In the genomic region with DNA sequence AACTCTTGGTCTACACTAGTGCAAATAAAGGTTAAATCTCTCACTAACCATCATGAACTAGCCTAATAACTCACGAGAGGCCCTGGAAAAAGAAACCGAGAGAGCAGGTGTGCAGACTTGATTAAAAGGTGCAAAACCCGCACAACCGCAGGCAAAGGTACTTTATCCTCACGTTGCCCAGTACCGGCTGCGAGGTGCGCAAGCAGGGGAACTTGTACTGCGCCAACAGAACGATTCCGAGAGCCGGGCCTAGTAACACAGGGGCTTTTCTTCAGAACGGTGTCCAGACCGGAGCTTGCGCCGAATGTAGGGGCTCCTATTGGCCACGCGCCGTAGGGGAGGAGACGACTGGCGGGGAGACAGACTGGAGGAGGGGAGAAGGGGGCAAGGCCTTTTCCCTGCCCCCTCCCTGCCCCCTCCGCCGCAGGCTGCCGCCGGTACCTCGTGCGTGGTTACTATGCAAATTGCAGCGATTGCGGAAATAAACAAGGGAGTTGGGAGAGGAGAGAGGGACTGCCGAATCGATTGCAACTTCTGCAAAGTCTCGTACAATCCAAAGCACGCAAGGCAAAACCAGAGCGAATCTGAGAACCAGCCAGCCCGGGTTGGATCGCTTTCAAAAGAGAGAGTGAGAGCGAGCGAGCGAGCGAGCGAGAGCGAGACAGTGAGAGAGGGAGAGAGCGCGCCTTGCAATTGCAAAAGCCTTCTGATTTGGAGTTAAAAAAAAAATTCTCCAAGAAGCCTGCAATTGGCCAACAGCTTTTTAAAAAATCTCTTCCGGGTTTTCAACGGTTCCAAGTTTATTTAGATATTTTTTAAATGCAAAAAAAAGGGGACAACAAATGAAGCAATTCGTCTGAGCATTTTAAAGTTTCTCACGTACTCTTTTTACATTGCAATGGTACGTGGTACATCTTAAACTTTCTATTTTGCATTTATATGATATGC, we compare ENCODE assay signal across 7 cellular contexts. TPM values are rescaled to one million over a fixed set of nuclear protein-coding genes. Genes with fewer than 3 reads are reported as not detected.
DNase-seq lines count a peak whose midpoint lies in the region; ATAC-seq and TF ChIP-seq lines count a peak whose summit lies in the region.

No MANE protein-coding gene starts in this region.

- H3K4me3 ChIP-seq in cardiac fibroblast (replicated peaks in 1 of 2; ENCODE audit: low read depth in 2 of 2, low read length in 2 of 2): peak overlapping the region; percentile 53 to 62

- H3K36me3 Mint-ChIP-seq in WTC11: no peaks in the 10 kb centered on the region

- H3K4me1 Mint-ChIP-seq in WTC11: peaks cover 44% of the 10 kb centered on the region

- POLR2A ChIA-PET in WTC11 (lab: Charles Lee): interaction anchor here (0.7 to 1.5 kb wide), 4 partner anchors 24 to 1465 kb away, joined by 4 to 9 read pairs (median 4); no protein-coding TSS in a partner anchor

- ATAC-seq in GM18870 (IDR thresholded peaks at IDR 0.05; ENCODE audit: unreplicated experiment): peak; percentile 65
- ATAC-seq in HG03108 (IDR thresholded peaks at IDR 0.05; ENCODE audit: unreplicated experiment): peak; percentile 75
- ATAC-seq in WTC11: peak; percentile 91

- no peak for TF ChIP-seq CTCF in WTC11 (IDR thresholded peaks at IDR 0.05)
- TF ChIP-seq CTCF in cardiac fibroblast (IDR thresholded peaks at IDR 0.05; ENCODE audit: low read depth, low read length): no peak

- H3K4me3 Mint-ChIP-seq in WTC11: peak overlapping the region; percentile 87

- peak overlapping the region; percentile 94 for H3K27ac Mint-ChIP-seq in WTC11

- DNase-seq in NCI-H2171 (lab: John Stamatoyannopoulos, UW) (peak; percentile 89), WTC11 (ENCODE audit: low spot score) (peak; percentile 95), cardiac fibroblast (ENCODE audit: low read depth in 2 of 2) (peak; percentile 93 to 94), islet precursor cell (peak; percentile 98)
- peak; percentile 45 to 52 for DNase-seq in stimulated activated CD4-positive, alpha-beta T cell treated with anti-CD3 and anti-CD28 coated beads, Interleukin-12 subunit alpha, Interleukin-12 subunit beta, amount 100 ng/mL, for 24 hours (ENCODE audit: low read depth in 2 of 2)

- H3K9me3 Mint-ChIP-seq in WTC11: no peaks in the 10 kb centered on the region

- CTCF ChIA-PET in WTC11 (lab: Charles Lee): interaction anchor here (0.6 to 4.4 kb wide), 9 partner anchors 10 to 260 kb away, joined by 3 to 66 read pairs (median 6); no protein-coding TSS in a partner anchor

- H3K27me3 Mint-ChIP-seq in WTC11 (ENCODE audit: low read depth): peaks cover 62% of the 10 kb centered on the region

TF ChIP-seq in WTC11, 78 proteins besides CTCF, POLR2A, EP300 and RAD21 (continues in another document):
- TF ChIP-seq ZMAT4 (CRISPR knock-in tag; IDR thresholded peaks at IDR 0.05) (no peak), ZNF512 (CRISPR knock-in tag; IDR thresholded peaks at IDR 0.05; ENCODE audit: borderline replicate concordance) (no peak), PRDM15 (CRISPR knock-in tag; IDR thresholded peaks at IDR 0.05) (no peak), TCF7 (CRISPR knock-in tag; IDR thresholded peaks at IDR 0.05; ENCODE audit: low read depth) (no peak), ZNF532 (CRISPR knock-in tag; IDR thresholded peaks at IDR 0.05; ENCODE audit: borderline replicate concordance) (no peak), RORB (CRISPR knock-in tag; IDR thresholded peaks at IDR 0.05) (no peak), SOX15 (CRISPR knock-in tag; IDR thresholded peaks at IDR 0.05) (no peak), NFATC4 (CRISPR knock-in tag; IDR thresholded peaks at IDR 0.05) (no peak)
- TF ChIP-seq, protein P1, sequence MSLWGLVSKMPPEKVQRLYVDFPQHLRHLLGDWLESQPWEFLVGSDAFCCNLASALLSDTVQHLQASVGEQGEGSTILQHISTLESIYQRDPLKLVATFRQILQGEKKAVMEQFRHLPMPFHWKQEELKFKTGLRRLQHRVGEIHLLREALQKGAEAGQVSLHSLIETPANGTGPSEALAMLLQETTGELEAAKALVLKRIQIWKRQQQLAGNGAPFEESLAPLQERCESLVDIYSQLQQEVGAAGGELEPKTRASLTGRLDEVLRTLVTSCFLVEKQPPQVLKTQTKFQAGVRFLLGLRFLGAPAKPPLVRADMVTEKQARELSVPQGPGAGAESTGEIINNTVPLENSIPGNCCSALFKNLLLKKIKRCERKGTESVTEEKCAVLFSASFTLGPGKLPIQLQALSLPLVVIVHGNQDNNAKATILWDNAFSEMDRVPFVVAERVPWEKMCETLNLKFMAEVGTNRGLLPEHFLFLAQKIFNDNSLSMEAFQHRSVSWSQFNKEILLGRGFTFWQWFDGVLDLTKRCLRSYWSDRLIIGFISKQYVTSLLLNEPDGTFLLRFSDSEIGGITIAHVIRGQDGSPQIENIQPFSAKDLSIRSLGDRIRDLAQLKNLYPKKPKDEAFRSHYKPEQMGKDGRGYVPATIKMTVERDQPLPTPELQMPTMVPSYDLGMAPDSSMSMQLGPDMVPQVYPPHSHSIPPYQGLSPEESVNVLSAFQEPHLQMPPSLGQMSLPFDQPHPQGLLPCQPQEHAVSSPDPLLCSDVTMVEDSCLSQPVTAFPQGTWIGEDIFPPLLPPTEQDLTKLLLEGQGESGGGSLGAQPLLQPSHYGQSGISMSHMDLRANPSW (CRISPR knock-in tag; conservative IDR thresholded peaks at IDR 0.05; ENCODE audit: low read depth): no peak

RNA-seq across cellular contexts. Expression of gene NFIA, which starts 5.4 kb away (rescaled TPM):
- total RNA-seq in WTC11 (2021): 7.3 to 16.7 TPM (median 8.6 TPM) in 3 replicates

Comparison
In these comparisons a context has a peak if more than half of its experiments do, and no peak if none do; other contexts are left out.
1. Peak in every context shown above with its lines: DNase-seq, ATAC-seq and H3K4me3 ChIP-seq.